15 cellular contexts compared by ENCODE assay signal in genomic region chr16:26985100-26986065, GRCh38.
"Had no signal": no experiment of that assay in that cellular context is flagged by ENCODE, and none has a peak within 500 bp of the region (broad histone marks: within the 10 kb centered on the region; RNA-seq: fewer than 3 reads in every experiment).

No MANE protein-coding gene starts in this region.

- H3K4me3 ChIP-seq: breast epithelium, esophagus muscularis mucosa, right atrium auricular region, thyroid gland, uterus had no signal

- H3K27me3 ChIP-seq: breast epithelium, esophagus muscularis mucosa, foreskin keratinocyte, neutrophil, right atrium auricular region, thyroid gland, uterus had no signal

- H3K4me1 ChIP-seq: breast epithelium, esophagus muscularis mucosa, foreskin keratinocyte, right atrium auricular region, thyroid gland, uterus had no signal

- DNase-seq: activated CD4-positive, alpha-beta T cell treated with anti-CD3 and anti-CD28 coated beads for 4 hours; activated CD8-positive, alpha-beta T cell treated with anti-CD3 and anti-CD28 coated beads for 36 hours; activated naive CD4-positive, alpha-beta T cell; aorta; foreskin keratinocyte; kidney glomerular epithelial cell; small intestine; T1000; thyroid gland; uterus had no signal

- H3K9me3 ChIP-seq: breast epithelium, esophagus muscularis mucosa, neutrophil, right atrium auricular region, thyroid gland, uterus had no signal

- H3K36me3 ChIP-seq: breast epithelium, esophagus muscularis mucosa, neutrophil, right atrium auricular region, thyroid gland, uterus had no signal

- H3K27ac ChIP-seq: breast epithelium, esophagus muscularis mucosa, foreskin keratinocyte, neutrophil, right atrium auricular region, thyroid gland, uterus, VCaP had no signal

- ATAC-seq: activated CD8-positive, alpha-beta T cell treated with anti-CD3 and anti-CD28 coated beads for 36 hours; foreskin keratinocyte had no signal
